In the genomic region with DNA sequence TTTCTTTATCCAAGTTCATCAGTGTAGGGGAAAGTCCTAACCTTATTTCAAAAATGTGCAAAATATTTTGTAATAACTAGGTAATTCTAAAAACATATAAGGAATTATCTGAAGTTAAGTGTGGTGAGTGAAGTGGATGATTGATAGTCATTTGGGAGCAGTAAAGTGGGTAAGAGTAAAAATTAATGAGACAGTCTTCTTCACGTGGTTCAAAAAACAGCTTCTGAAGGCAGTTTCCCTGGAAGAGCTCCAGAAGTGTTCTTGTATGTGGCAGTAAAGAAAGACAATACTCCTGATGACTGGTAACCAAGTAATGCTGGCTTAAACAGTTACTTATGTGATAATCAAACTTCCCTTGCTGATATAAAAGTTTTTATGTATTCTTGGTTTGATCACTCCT, we compare ENCODE assay signal across 1 cellular context.
TF ChIP-seq lines count a peak whose summit lies in the region.

No MANE protein-coding gene starts in this region.

TF ChIP-seq in HEK293, 187 proteins besides CTCF, POLR2A, EP300 and RAD21 (continued from another document and continues in another):
- TF ChIP-seq, protein P1, sequence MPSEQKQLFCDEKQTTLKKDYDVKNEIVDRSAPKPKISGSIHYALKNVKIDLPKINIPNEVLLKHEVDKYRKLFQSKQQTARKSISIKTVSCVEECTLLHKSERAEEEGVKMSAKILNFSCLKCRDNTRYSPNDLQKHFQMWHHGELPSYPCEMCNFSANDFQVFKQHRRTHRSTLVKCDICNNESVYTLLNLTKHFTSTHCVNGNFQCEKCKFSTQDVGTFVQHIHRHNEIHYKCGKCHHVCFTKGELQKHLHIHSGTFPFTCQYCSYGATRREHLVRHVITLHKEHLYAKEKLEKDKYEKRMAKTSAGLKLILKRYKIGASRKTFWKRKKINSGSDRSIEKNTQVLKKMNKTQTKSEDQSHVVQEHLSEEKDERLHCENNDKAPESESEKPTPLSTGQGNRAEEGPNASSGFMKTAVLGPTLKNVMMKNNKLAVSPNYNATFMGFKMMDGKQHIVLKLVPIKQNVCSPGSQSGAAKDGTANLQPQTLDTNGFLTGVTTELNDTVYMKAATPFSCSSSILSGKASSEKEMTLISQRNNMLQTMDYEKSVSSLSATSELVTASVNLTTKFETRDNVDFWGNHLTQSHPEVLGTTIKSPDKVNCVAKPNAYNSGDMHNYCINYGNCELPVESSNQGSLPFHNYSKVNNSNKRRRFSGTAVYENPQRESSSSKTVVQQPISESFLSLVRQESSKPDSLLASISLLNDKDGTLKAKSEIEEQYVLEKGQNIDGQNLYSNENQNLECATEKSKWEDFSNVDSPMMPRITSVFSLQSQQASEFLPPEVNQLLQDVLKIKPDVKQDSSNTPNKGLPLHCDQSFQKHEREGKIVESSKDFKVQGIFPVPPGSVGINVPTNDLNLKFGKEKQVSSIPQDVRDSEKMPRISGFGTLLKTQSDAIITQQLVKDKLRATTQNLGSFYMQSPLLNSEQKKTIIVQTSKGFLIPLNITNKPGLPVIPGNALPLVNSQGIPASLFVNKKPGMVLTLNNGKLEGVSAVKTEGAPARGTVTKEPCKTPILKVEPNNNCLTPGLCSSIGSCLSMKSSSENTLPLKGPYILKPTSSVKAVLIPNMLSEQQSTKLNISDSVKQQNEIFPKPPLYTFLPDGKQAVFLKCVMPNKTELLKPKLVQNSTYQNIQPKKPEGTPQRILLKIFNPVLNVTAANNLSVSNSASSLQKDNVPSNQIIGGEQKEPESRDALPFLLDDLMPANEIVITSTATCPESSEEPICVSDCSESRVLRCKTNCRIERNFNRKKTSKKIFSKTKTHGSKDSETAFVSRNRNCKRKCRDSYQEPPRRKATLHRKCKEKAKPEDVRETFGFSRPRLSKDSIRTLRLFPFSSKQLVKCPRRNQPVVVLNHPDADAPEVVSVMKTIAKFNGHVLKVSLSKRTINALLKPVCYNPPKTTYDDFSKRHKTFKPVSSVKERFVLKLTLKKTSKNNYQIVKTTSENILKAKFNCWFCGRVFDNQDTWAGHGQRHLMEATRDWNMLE (tag by site-specific recombination; conservative IDR thresholded peaks at IDR 0.05; ENCODE audit: low read depth), result no peak
- TF ChIP-seq YY2 (tag by site-specific recombination; IDR thresholded peaks at IDR 0.05), result no peak
- TF ChIP-seq ZNF324 (tag by site-specific recombination; IDR thresholded peaks at IDR 0.05), result no peak
- no peak for TF ChIP-seq ZNF202 (tag by site-specific recombination; IDR thresholded peaks at IDR 0.05; ENCODE audit: borderline replicate concordance)
- TF ChIP-seq, protein P2, sequence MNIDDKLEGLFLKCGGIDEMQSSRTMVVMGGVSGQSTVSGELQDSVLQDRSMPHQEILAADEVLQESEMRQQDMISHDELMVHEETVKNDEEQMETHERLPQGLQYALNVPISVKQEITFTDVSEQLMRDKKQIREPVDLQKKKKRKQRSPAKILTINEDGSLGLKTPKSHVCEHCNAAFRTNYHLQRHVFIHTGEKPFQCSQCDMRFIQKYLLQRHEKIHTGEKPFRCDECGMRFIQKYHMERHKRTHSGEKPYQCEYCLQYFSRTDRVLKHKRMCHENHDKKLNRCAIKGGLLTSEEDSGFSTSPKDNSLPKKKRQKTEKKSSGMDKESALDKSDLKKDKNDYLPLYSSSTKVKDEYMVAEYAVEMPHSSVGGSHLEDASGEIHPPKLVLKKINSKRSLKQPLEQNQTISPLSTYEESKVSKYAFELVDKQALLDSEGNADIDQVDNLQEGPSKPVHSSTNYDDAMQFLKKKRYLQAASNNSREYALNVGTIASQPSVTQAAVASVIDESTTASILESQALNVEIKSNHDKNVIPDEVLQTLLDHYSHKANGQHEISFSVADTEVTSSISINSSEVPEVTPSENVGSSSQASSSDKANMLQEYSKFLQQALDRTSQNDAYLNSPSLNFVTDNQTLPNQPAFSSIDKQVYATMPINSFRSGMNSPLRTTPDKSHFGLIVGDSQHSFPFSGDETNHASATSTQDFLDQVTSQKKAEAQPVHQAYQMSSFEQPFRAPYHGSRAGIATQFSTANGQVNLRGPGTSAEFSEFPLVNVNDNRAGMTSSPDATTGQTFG (tag by site-specific recombination; IDR thresholded peaks at IDR 0.05; ENCODE audit: borderline replicate concordance), result no peak
- no peak for TF ChIP-seq REPIN1 (tag by site-specific recombination; IDR thresholded peaks at IDR 0.05; ENCODE audit: low read depth)
- peak; percentile 87 for TF ChIP-seq OVOL3 (tag by site-specific recombination; IDR thresholded peaks at IDR 0.05)
- no peak for TF ChIP-seq ZNF571 (tag by site-specific recombination; IDR thresholded peaks at IDR 0.05)
- no peak for TF ChIP-seq ZNF248 (tag by site-specific recombination; IDR thresholded peaks at IDR 0.05)
- TF ChIP-seq, protein P3, sequence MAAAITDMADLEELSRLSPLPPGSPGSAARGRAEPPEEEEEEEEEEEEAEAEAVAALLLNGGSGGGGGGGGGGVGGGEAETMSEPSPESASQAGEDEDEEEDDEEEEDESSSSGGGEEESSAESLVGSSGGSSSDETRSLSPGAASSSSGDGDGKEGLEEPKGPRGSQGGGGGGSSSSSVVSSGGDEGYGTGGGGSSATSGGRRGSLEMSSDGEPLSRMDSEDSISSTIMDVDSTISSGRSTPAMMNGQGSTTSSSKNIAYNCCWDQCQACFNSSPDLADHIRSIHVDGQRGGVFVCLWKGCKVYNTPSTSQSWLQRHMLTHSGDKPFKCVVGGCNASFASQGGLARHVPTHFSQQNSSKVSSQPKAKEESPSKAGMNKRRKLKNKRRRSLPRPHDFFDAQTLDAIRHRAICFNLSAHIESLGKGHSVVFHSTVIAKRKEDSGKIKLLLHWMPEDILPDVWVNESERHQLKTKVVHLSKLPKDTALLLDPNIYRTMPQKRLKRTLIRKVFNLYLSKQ (tag by site-specific recombination; IDR thresholded peaks at IDR 0.05; ENCODE audit: borderline replicate concordance), result no peak
- TF ChIP-seq, protein P4, sequence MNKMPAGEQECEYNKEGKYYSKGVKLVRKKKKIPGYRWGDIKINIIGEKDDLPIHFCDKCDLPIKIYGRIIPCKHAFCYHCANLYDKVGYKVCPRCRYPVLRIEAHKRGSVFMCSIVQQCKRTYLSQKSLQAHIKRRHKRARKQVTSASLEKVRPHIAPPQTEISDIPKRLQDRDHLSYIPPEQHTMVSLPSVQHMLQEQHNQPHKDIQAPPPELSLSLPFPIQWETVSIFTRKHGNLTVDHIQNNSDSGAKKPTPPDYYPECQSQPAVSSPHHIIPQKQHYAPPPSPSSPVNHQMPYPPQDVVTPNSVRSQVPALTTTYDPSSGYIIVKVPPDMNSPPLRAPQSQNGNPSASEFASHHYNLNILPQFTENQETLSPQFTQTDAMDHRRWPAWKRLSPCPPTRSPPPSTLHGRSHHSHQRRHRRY (tag by site-specific recombination; IDR thresholded peaks at IDR 0.05), result no peak
- TF ChIP-seq, protein P5, sequence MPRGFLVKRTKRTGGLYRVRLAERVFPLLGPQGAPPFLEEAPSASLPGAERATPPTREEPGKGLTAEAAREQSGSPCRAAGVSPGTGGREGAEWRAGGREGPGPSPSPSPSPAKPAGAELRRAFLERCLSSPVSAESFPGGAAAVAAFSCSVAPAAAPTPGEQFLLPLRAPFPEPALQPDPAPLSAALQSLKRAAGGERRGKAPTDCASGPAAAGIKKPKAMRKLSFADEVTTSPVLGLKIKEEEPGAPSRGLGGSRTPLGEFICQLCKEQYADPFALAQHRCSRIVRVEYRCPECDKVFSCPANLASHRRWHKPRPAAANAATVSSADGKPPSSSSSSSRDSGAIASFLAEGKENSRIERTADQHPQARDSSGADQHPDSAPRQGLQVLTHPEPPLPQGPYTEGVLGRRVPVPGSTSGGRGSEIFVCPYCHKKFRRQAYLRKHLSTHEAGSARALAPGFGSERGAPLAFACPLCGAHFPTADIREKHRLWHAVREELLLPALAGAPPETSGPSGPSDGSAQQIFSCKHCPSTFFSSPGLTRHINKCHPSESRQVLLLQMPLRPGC (tag by site-specific recombination; IDR thresholded peaks at IDR 0.05), result 0 out of 2 replicates have a peak, but pooled peaks have one; percentile 40
- TF ChIP-seq, protein P6, sequence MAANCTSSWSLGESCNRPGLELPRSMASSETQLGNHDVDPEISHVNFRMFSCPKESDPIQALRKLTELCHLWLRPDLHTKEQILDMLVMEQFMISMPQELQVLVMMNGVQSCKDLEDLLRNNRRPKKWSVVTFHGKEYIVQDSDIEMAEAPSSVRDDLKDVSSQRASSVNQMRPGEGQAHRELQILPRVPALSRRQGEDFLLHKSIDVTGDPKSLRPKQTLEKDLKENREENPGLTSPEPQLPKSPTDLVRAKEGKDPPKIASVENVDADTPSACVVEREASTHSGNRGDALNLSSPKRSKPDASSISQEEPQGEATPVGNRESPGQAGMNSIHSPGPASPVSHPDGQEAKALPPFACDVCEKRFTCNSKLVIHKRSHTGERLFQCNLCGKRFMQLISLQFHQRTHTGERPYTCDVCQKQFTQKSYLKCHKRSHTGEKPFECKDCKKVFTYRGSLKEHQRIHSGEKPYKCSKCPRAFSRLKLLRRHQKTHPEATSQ (tag by site-specific recombination; IDR thresholded peaks at IDR 0.05), result no peak
- TF ChIP-seq, protein P7, sequence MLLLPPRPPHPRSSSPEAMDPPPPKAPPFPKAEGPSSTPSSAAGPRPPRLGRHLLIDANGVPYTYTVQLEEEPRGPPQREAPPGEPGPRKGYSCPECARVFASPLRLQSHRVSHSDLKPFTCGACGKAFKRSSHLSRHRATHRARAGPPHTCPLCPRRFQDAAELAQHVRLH (tag by site-specific recombination; IDR thresholded peaks at IDR 0.05), result peak; percentile 71
- no peak for TF ChIP-seq ZNF658 (tag by site-specific recombination; IDR thresholded peaks at IDR 0.05)
- no peak for TF ChIP-seq ZNF777 (tag by site-specific recombination; IDR thresholded peaks at IDR 0.05; ENCODE audit: borderline replicate concordance)
- TF ChIP-seq, protein P8, sequence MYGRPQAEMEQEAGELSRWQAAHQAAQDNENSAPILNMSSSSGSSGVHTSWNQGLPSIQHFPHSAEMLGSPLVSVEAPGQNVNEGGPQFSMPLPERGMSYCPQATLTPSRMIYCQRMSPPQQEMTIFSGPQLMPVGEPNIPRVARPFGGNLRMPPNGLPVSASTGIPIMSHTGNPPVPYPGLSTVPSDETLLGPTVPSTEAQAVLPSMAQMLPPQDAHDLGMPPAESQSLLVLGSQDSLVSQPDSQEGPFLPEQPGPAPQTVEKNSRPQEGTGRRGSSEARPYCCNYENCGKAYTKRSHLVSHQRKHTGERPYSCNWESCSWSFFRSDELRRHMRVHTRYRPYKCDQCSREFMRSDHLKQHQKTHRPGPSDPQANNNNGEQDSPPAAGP (tag by site-specific recombination; IDR thresholded peaks at IDR 0.05), result no peak
- TF ChIP-seq ZNF530 (tag by site-specific recombination; IDR thresholded peaks at IDR 0.05; ENCODE audit: low read depth), result no peak
- TF ChIP-seq, protein P9, sequence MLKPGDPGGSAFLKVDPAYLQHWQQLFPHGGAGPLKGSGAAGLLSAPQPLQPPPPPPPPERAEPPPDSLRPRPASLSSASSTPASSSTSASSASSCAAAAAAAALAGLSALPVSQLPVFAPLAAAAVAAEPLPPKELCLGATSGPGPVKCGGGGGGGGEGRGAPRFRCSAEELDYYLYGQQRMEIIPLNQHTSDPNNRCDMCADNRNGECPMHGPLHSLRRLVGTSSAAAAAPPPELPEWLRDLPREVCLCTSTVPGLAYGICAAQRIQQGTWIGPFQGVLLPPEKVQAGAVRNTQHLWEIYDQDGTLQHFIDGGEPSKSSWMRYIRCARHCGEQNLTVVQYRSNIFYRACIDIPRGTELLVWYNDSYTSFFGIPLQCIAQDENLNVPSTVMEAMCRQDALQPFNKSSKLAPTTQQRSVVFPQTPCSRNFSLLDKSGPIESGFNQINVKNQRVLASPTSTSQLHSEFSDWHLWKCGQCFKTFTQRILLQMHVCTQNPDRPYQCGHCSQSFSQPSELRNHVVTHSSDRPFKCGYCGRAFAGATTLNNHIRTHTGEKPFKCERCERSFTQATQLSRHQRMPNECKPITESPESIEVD (tag by site-specific recombination; IDR thresholded peaks at IDR 0.05), result peak; percentile 94
- no peak for TF ChIP-seq SETDB1 (IDR thresholded peaks at IDR 0.05; ENCODE audit: insufficient read length, low read length)
- TF ChIP-seq IKZF3 (tag by site-specific recombination; IDR thresholded peaks at IDR 0.05), result no peak
- TF ChIP-seq ZFP3 (tag by site-specific recombination; IDR thresholded peaks at IDR 0.05; ENCODE audit: low read depth), result no peak
- TF ChIP-seq ZNF510 (tag by site-specific recombination; IDR thresholded peaks at IDR 0.05; ENCODE audit: insufficient replicate concordance), result no peak
- no peak for TF ChIP-seq ZNF302 (tag by site-specific recombination; IDR thresholded peaks at IDR 0.05; ENCODE audit: low read depth)
- TF ChIP-seq, protein P10, sequence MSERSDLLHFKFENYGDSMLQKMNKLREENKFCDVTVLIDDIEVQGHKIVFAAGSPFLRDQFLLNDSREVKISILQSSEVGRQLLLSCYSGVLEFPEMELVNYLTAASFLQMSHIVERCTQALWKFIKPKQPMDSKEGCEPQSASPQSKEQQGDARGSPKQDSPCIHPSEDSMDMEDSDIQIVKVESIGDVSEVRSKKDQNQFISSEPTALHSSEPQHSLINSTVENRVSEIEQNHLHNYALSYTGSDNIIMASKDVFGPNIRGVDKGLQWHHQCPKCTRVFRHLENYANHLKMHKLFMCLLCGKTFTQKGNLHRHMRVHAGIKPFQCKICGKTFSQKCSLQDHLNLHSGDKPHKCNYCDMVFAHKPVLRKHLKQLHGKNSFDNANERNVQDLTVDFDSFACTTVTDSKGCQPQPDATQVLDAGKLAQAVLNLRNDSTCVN (tag by site-specific recombination; optimal IDR thresholded peaks at IDR 0.05), result no peak
- TF ChIP-seq GLI4 (tag by site-specific recombination; IDR thresholded peaks at IDR 0.05), result no peak
- TF ChIP-seq ZNF114 (tag by site-specific recombination; IDR thresholded peaks at IDR 0.05), result no peak
- TF ChIP-seq ZNF501 (tag by site-specific recombination; IDR thresholded peaks at IDR 0.05), result 0 out of 2 replicates have a peak, but pooled peaks have one; percentile 48
- no peak for TF ChIP-seq ZNF596 (tag by site-specific recombination; IDR thresholded peaks at IDR 0.05)
- no peak for TF ChIP-seq GFI1B (tag by site-specific recombination; IDR thresholded peaks at IDR 0.05)
- no peak for TF ChIP-seq ZNF155 (tag by site-specific recombination; IDR thresholded peaks at IDR 0.05)
- TF ChIP-seq, protein P11, sequence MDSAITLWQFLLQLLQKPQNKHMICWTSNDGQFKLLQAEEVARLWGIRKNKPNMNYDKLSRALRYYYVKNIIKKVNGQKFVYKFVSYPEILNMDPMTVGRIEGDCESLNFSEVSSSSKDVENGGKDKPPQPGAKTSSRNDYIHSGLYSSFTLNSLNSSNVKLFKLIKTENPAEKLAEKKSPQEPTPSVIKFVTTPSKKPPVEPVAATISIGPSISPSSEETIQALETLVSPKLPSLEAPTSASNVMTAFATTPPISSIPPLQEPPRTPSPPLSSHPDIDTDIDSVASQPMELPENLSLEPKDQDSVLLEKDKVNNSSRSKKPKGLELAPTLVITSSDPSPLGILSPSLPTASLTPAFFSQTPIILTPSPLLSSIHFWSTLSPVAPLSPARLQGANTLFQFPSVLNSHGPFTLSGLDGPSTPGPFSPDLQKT (IDR thresholded peaks at IDR 0.05; ENCODE audit: borderline replicate concordance, low read depth, low read length), result no peak
- no peak for TF ChIP-seq ZNF140 (tag by site-specific recombination; IDR thresholded peaks at IDR 0.05)
- no peak for TF ChIP-seq ZBTB17 (tag by site-specific recombination; IDR thresholded peaks at IDR 0.05)
